In genomic region chr20:10671221-10671849, GRCh38 we compare ENCODE assay signal across 8 cellular contexts. TPM values are rescaled to one million over a fixed set of nuclear protein-coding genes. Genes with fewer than 3 reads are reported as not detected.
DNase-seq lines count a peak whose midpoint lies in the region; ATAC-seq and TF ChIP-seq lines count a peak whose summit lies in the region.

No MANE protein-coding gene starts in this region.

- peaks cover 0 to 13% (median 2%) of the 10 kb centered on the region in 3 donors for H3K36me3 ChIP-seq in skeletal muscle tissue (ENCODE audit: control insufficient read depth in 3 of 3, insufficient read depth in 3 of 3, low read length in 3 of 3)

- no peaks in the 10 kb centered on the region for H3K27me3 ChIP-seq in skeletal muscle tissue (ENCODE audit: control insufficient read depth in 3 of 3, insufficient read depth in 3 of 3, low read length in 3 of 3)

- H3K4me3 ChIP-seq in cardiac fibroblast (replicated peaks in 1 of 2; ENCODE audit: low read depth in 2 of 2, low read length in 2 of 2) (peak overlapping the region; percentile 81 to 88), skeletal muscle tissue (ENCODE audit: low read length in 3 of 3) (peak overlapping the region; percentile 65 to 86 (median 78))

- ATAC-seq in GM19328 (IDR thresholded peaks at IDR 0.05; ENCODE audit: unreplicated experiment), result peak; percentile 30
- peak; percentile 30 for ATAC-seq in HG03432 (IDR thresholded peaks at IDR 0.05; ENCODE audit: unreplicated experiment)
- no peak for ATAC-seq in HG02970 (IDR thresholded peaks at IDR 0.05; ENCODE audit: low FRiP score, unreplicated experiment)

- peak overlapping the region; percentile 89 for H3K27ac ChIP-seq in skeletal muscle tissue (ENCODE audit: low read depth, low read length)

- peak overlapping the region; percentile 24 to 89 (median 61) for H3K9ac ChIP-seq in skeletal muscle tissue (ENCODE audit: low read depth in 1 of 3, low read length in 3 of 3)

- peak; percentile 5 for DNase-seq in DMS79 (lab: John Stamatoyannopoulos, UW)
- peak; percentile 75 for DNase-seq in SIG-M5 (lab: John Stamatoyannopoulos, UW)
- DNase-seq in cardiac fibroblast (ENCODE audit: low read depth in 2 of 2), result peak; percentile 96 to 98
- peak; percentile 86 for DNase-seq in islet precursor cell

- H3K4me1 ChIP-seq in skeletal muscle tissue (ENCODE audit: control insufficient read depth in 3 of 3, insufficient read depth in 3 of 3, low read length in 3 of 3), result peaks cover 27 to 41% (median 41%) of the 10 kb centered on the region in 3 donors

- no peaks in the 10 kb centered on the region for H3K9me3 ChIP-seq in skeletal muscle tissue (ENCODE audit: control insufficient read depth in 3 of 3, low read length in 3 of 3)

- peak; percentile 69 for TF ChIP-seq CTCF in cardiac fibroblast (IDR thresholded peaks at IDR 0.05; ENCODE audit: low read depth, low read length)

RNA-seq across cellular contexts. Expression of gene JAG1, which starts 2.5 kb away (rescaled TPM):
- 60.5 TPM for total RNA-seq in skeletal muscle tissue

Comparison
In these comparisons a context has a peak if more than half of its experiments do, and no peak if none do; other contexts are left out.
1. DNase-seq: peak in every context shown above with its lines; median percentile 97 in cardiac fibroblast; 86 in islet precursor cell; 75 in SIG-M5; 5 in DMS79.